8 cellular contexts compared by ENCODE assay signal in the genomic region with DNA sequence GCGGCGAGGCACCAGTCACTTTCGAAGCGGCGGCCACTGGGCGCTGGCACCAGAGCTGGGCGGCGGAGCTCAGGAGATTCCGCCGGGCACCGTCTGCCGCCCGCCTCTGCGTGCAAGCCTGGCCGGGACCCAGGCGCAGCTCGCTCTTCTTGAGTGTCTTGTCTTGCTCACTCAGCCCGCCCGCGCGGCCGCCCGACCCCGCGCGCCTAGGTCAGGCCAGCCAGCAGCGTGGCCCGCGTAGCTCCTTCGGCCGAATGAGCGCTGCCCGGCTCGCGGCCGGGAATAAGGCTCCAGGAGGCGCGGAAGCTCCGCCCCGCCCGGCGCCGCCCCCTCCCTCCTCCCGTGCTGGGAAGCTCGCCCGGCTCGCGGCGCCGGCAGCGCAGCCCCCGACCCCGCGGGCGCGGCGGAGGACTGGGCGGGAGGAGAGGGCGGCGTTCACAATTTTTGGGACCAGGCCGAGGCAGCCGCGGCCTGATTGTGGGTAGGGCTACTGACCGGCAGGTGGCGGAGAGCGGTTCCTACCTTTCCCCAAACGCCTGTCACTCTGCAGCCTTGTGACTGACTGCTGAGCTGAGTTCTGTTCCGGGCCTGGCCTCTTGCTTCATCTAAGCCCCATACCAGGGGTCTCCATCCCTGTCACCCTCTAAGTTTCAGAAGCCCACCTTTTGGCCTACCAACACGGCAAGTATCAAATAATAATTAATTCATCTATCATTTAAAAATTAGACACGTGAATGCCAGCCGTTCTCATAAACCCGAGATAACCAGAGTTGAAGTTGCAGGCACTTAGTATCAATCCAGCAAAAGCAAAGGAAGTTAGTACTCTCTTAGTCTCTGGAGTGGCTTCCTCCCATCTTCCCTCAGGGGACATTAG. TPM values are rescaled to one million over a fixed set of nuclear protein-coding genes. Genes with fewer than 3 reads are reported as not detected.
A peak's percentile ranks its signal among the peaks of the same experiment; 100 is the strongest.
DNase-seq lines count a peak whose midpoint lies in the region; ATAC-seq and TF ChIP-seq lines count a peak whose summit lies in the region.

Gene HBEGF (minus strand): TSS at position 256 of the 874 bp plus-strand sequence. CDS start 275 bp downstream, outside the sequence.

- no peaks in the 10 kb centered on the region for H3K9me3 ChIP-seq in colonic mucosa

- peak within 1 kb of the TSS; percentile 79 to 82 for H3K9ac ChIP-seq in colonic mucosa (ENCODE audit: low read depth in 2 of 2, low read length in 2 of 2)

- no peaks in the 10 kb centered on the region for H3K27me3 ChIP-seq in colonic mucosa

- POLR2A ChIA-PET in activated B cell treated with CpG ODN at 0.5 μM for 24 hours (lab: Charles Lee) = interaction anchor here (0.6 to 2.0 kb wide), 7 partner anchors 44 to 499 kb away, joined by 3 to 6 read pairs (median 5); partner anchors contain the start of genes ANKHD1, IK, NDUFA2 and PFDN1

- peaks cover 2% of the 10 kb centered on the region for H3K27me3 Mint-ChIP-seq in activated B cell treated with CpG ODN at 0.5 μM for 24 hours

- H3K36me3 Mint-ChIP-seq in activated B cell treated with CpG ODN at 0.5 μM for 24 hours (ENCODE audit: low read depth) = no peaks in the 10 kb centered on the region

- DNase-seq in A172 (ENCODE audit: low spot score) (peak; percentile 50), NCI-H2227 (lab: John Stamatoyannopoulos, UW; ENCODE audit: unreplicated experiment) (peak; percentile 73), activated B cell treated with CpG ODN at 0.5 μM for 24 hours (peak; percentile 58), colonic mucosa (peak; percentile 88), kidney glomerular epithelial cell (lab: John Stamatoyannopoulos, UW) (peak; percentile 69)
- DNase-seq in stimulated activated CD4-positive, alpha-beta T cell treated with anti-CD3 and anti-CD28 coated beads, Interleukin-1b, Interleukin-23, amount 100 ng/mL, for 4 hours (ENCODE audit: low read depth in 2 of 2) = peak; percentile 25 to 48

- no peak within 1 kb of the TSS for H3K27ac Mint-ChIP-seq in activated B cell treated with CpG ODN at 0.5 μM for 24 hours

- CTCF ChIA-PET in activated B cell treated with CpG ODN at 0.5 μM for 24 hours (lab: Charles Lee) = interaction anchor here (0.7 to 14.6 kb wide), 13 partner anchors 9 to 378 kb away, joined by 3 to 347 read pairs (median 4); partner anchors contain the start of gene PFDN1

- H3K27ac ChIP-seq in colonic mucosa = peak within 1 kb of the TSS; percentile 82

- H3K36me3 ChIP-seq in colonic mucosa = no peaks in the 10 kb centered on the region

- peaks cover 11% of the 10 kb centered on the region for H3K4me1 ChIP-seq in colonic mucosa

- H3K4me1 Mint-ChIP-seq in activated B cell treated with CpG ODN at 0.5 μM for 24 hours = peaks cover 51% of the 10 kb centered on the region

- H3K9me3 Mint-ChIP-seq in activated B cell treated with CpG ODN at 0.5 μM for 24 hours = no peaks in the 10 kb centered on the region

- TF ChIP-seq CTCF in activated B cell treated with CpG ODN at 0.5 μM for 24 hours (IDR thresholded peaks at IDR 0.05) (no peak), colonic mucosa (IDR thresholded peaks at IDR 0.05) (no peak)

- peak within 1 kb of the TSS; percentile 93 for H3K4me3 ChIP-seq in colonic mucosa

- H3K4me3 Mint-ChIP-seq in activated B cell treated with CpG ODN at 0.5 μM for 24 hours = peak within 1 kb of the TSS; percentile 78

- ATAC-seq in GM18511 (IDR thresholded peaks at IDR 0.05; ENCODE audit: unreplicated experiment) (peak; percentile 79), HG02938 (IDR thresholded peaks at IDR 0.05; ENCODE audit: unreplicated experiment) (peak; percentile 84), activated B cell treated with CpG ODN at 0.5 μM for 24 hours (ENCODE audit: low read depth) (peak; percentile 80)

- intact Hi-C loops in activated B cell treated with CpG ODN at 0.5 μM for 24 hours (cut with micrococcal nuclease) = loop anchor here (1.0 kb wide), 2 partner anchors 43 to 102 kb away; partner anchors contain the start of gene PFDN1
- intact Hi-C loops in colonic mucosa (cut with DNase I) = no loop called here

RNA-seq across cellular contexts. Expression of gene HBEGF, which starts in this region (rescaled TPM):
- total RNA-seq in A172 (2014; rRNA removed; shearing (Covaris generic)) = 9.2 and 17.4 TPM in 2 replicates
- total RNA-seq in activated B cell treated with CpG ODN at 0.5 μM for 24 hours (0.22 and 0.49 TPM in 2 replicates), colonic mucosa (10 to 100 TPM in 1 of 2 donors, 1 to 10 TPM in 1; 4.3 to 14.6 TPM)

Comparison
In these comparisons a context has a peak if more than half of its experiments do, and no peak if none do; other contexts are left out.
1. Peak in every context shown above with its lines: DNase-seq, ATAC-seq, H3K4me3 ChIP-seq and H3K27ac ChIP-seq.
2. Peak in DNase-seq and ATAC-seq in activated B cell treated with CpG ODN at 0.5 μM for 24 hours; RNA of the gene not detected or under 1 TPM.
3. DNase-seq: peak in every context shown above with its lines; median percentile 88 in colonic mucosa; 73 in NCI-H2227; 69 in kidney glomerular epithelial cell; 58 in activated B cell treated with CpG ODN at 0.5 μM for 24 hours; 50 in A172; 36 in stimulated activated CD4-positive, alpha-beta T cell treated with anti-CD3 and anti-CD28 coated beads, Interleukin-1b, Interleukin-23, amount 100 ng/mL, for 4 hours.